8 cellular contexts compared by ENCODE assay signal in genomic region chr1:145871994-145872411, GRCh38. TPM values are rescaled to one million over a fixed set of nuclear protein-coding genes. Genes with fewer than 3 reads are reported as not detected.
DNase-seq lines count a peak whose midpoint lies in the region; ATAC-seq and TF ChIP-seq lines count a peak whose summit lies in the region.

No MANE protein-coding gene starts in this region.

- no peak for TF ChIP-seq CTCF in fibroblast of pulmonary artery (IDR thresholded peaks at IDR 0.05; ENCODE audit: low read length, missing control alignments)

- no peaks in the 10 kb centered on the region for H3K9me3 ChIP-seq in HUES6 (ENCODE audit: control insufficient read depth, insufficient read depth, low read depth, low read length)

- H3K4me1 Mint-ChIP-seq in naive thymus-derived CD8-positive, alpha-beta T cell = peaks cover 9 to 20% (median 17%) of the 10 kb centered on the region in 4 donors

- no peaks in the 10 kb centered on the region for H3K36me3 ChIP-seq in HUES6 (ENCODE audit: control insufficient read depth, insufficient read depth, low read length)

- H3K9me3 Mint-ChIP-seq in naive thymus-derived CD8-positive, alpha-beta T cell = no peaks in the 10 kb centered on the region

- peak overlapping the region; percentile 75 to 94 (median 84) for H3K27ac Mint-ChIP-seq in naive thymus-derived CD8-positive, alpha-beta T cell

- H3K27me3 ChIP-seq in HUES6 (ENCODE audit: control insufficient read depth, insufficient read depth, low read length) = peaks cover 49% of the 10 kb centered on the region

- no peak overlapping the region for H3K27ac ChIP-seq in HUES6 (ENCODE audit: low read depth, low read length)

- H3K27me3 Mint-ChIP-seq in naive thymus-derived CD8-positive, alpha-beta T cell = peaks cover 0 to 10% (median 2%) of the 10 kb centered on the region in 5 donors

- H3K36me3 Mint-ChIP-seq in naive thymus-derived CD8-positive, alpha-beta T cell = peaks cover 0 to 2% (median 0%) of the 10 kb centered on the region in 3 donors

- H3K9ac ChIP-seq in HUES6 (ENCODE audit: low read length) = no peak overlapping the region

- peak; percentile 91 to 92 for ATAC-seq in naive thymus-derived CD8-positive, alpha-beta T cell
- ATAC-seq in HG03378 (IDR thresholded peaks at IDR 0.05; ENCODE audit: unreplicated experiment) = no peak
- no peak for ATAC-seq in GM21737 (IDR thresholded peaks at IDR 0.05; ENCODE audit: unreplicated experiment)

- peak; percentile 50 for DNase-seq in activated T-cell treated with anti-CD3 and anti-CD28 coated beads, Interleukin-2, amount 50 U/mL, for 1 hour
- DNase-seq in fibroblast of pulmonary artery (ENCODE audit: low read depth) = peak; percentile 31
- peak in 7 of 10 donors; percentile 13 to 54 (median 36) for DNase-seq in naive thymus-derived CD8-positive, alpha-beta T cell
- peak; percentile 43 for DNase-seq in superior temporal gyrus (ENCODE audit: extremely low spot score)
- no peak for DNase-seq in GDM1 (lab: John Stamatoyannopoulos, UW)

- H3K4me3 Mint-ChIP-seq in naive thymus-derived CD8-positive, alpha-beta T cell = peak overlapping the region; percentile 75 to 88 (median 81)

- POLR2A ChIA-PET in naive thymus-derived CD8-positive, alpha-beta T cell (lab: Charles Lee) = interaction anchor here (0.5 to 3.7 kb wide), 12 partner anchors 9 to 178 kb away, joined by 3 to 39 read pairs (median 5); partner anchors contain the start of genes ANKRD34A, NUDT17, PIAS3 and POLR3C

- peaks cover 10% of the 10 kb centered on the region for H3K4me1 ChIP-seq in HUES6 (ENCODE audit: control insufficient read depth, insufficient read depth, low read length)

- H3K4me3 ChIP-seq in HUES6 (ENCODE audit: low read depth, low read length) (peak overlapping the region; percentile 53), fibroblast of pulmonary artery (replicated peaks; ENCODE audit: low read depth, low read length) (peak overlapping the region; percentile 39)

RNA-seq across cellular contexts. Expression of gene PIAS3, which starts 13.1 kb away (rescaled TPM):
- total RNA-seq in naive thymus-derived CD8-positive, alpha-beta T cell = 10 to 100 TPM; 31.1 to 33.8 TPM
- polyA plus RNA-seq in naive thymus-derived CD8-positive, alpha-beta T cell = 10 to 100 TPM; 10.7 to 14.7 (median 12.4) TPM

RNA-seq across cellular contexts. Expression of gene ANKRD35, which starts 13.7 kb away (rescaled TPM):
- total RNA-seq in naive thymus-derived CD8-positive, alpha-beta T cell = not detected
- polyA plus RNA-seq in naive thymus-derived CD8-positive, alpha-beta T cell = under 1 TPM; 0.27 to 0.57 (median 0.42) TPM

RNA-seq across cellular contexts. Expression of gene NUDT17, which starts 26.6 kb away (rescaled TPM):
- 1 to 10 TPM; 5.8 to 6.1 TPM for total RNA-seq in naive thymus-derived CD8-positive, alpha-beta T cell
- polyA plus RNA-seq in naive thymus-derived CD8-positive, alpha-beta T cell = 1 to 10 TPM; 2.0 to 3.9 (median 3.4) TPM

RNA-seq across cellular contexts. Expression of gene ITGA10, which starts 37.8 kb away (rescaled TPM):
- 1 to 10 TPM; 5.0 to 5.1 TPM for total RNA-seq in naive thymus-derived CD8-positive, alpha-beta T cell
- not detected for polyA plus RNA-seq in naive thymus-derived CD8-positive, alpha-beta T cell

RNA-seq across cellular contexts. Expression of gene PEX11B, which starts 46.5 kb away (rescaled TPM):
- 10 to 100 TPM; 37.5 to 39.7 TPM for total RNA-seq in naive thymus-derived CD8-positive, alpha-beta T cell
- 10 to 100 TPM; 35.3 to 50.3 (median 44.0) TPM for polyA plus RNA-seq in naive thymus-derived CD8-positive, alpha-beta T cell

Comparison
In these comparisons a context has a peak if more than half of its experiments do, and no peak if none do; other contexts are left out.
1. ATAC-seq: peak in naive thymus-derived CD8-positive, alpha-beta T cell (2 of 2); none in HG03378 (single experiment) and GM21737 (single experiment).